Comparison of ENCODE assay signal across 8 cellular contexts in the genomic region with DNA sequence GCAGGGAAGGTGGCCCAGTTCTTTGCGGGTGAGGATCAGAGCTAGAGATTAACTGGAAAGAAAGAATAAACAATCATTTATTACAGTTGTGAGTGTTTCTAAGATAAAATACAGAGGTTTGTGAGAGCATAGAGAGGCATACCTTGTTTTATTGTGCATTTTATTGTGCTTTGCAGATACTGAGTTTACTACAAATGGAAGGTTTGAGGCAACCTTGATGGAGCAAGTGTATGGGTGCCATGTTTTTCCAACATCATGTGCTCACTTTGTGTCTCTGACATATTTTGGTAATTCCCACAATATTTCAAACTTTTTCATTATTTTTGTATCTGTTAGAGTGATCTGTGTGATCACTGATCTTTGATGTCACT. TPM values are rescaled to one million over a fixed set of nuclear protein-coding genes. Genes with fewer than 3 reads are reported as not detected.
DNase-seq lines count a peak whose midpoint lies in the region; ATAC-seq, FAIRE-seq and TF ChIP-seq lines count a peak whose summit lies in the region.

No MANE protein-coding gene starts in this region.

- H3K27me3 Mint-ChIP-seq in CD8-positive, alpha-beta T cell (ENCODE audit: low read depth), result no peaks in the 10 kb centered on the region

- POLR2A ChIA-PET in CD8-positive, alpha-beta T cell (lab: Charles Lee), result interaction anchor here (1.1 to 2.2 kb wide), 4 partner anchors 8 to 40 kb away, joined by 6 to 38 read pairs (median 8); partner anchors contain the start of genes PAIP1 and TMEM267

- no peak for TF ChIP-seq CTCF in CD8-positive, alpha-beta T cell (IDR thresholded peaks at IDR 0.05)
- TF ChIP-seq CTCF in NB4 (IDR thresholded peaks at IDR 0.05; ENCODE audit: low read depth, low read length), result no peak

- FAIRE-seq in frontal cortex (lab: Jason Lieb, UNC), result no peak

- H3K27ac Mint-ChIP-seq in CD8-positive, alpha-beta T cell, result peak overlapping the region; percentile 95

- H3K14ac ChIP-seq in neuronal stem cell (ENCODE audit: low read length), result no peak overlapping the region

- no peaks in the 10 kb centered on the region for H3K27me3 ChIP-seq in CD8-positive, alpha-beta T cell (ENCODE audit: insufficient read depth, low read length)
- H3K27me3 ChIP-seq in ectodermal cell (ENCODE audit: control insufficient read depth, insufficient read depth, low read length, poor library complexity, severe bottlenecking), result no peaks in the 10 kb centered on the region
- no peaks in the 10 kb centered on the region for H3K27me3 ChIP-seq in neuronal stem cell (ENCODE audit: control insufficient read depth in 3 of 3, insufficient read depth in 3 of 3, low read depth in 1 of 3, low read length in 3 of 3)

- no peak overlapping the region for H3K18ac ChIP-seq in neuronal stem cell (ENCODE audit: low read length)

- peaks cover 15% of the 10 kb centered on the region for H3K4me1 ChIP-seq in CD8-positive, alpha-beta T cell (ENCODE audit: insufficient read depth, low read length)
- H3K4me1 ChIP-seq in ectodermal cell (ENCODE audit: control insufficient read depth, insufficient read depth, low read length) (peaks cover 5% of the 10 kb centered on the region), neuronal stem cell (ENCODE audit: control insufficient read depth in 2 of 2, insufficient read depth in 1 of 2, low read depth in 1 of 2, low read length in 2 of 2) (no peaks in the 10 kb centered on the region)

- intact Hi-C loops in CD8-positive, alpha-beta T cell (cut with DNase I, micrococcal nuclease), result loop anchor here (1.0 to 10.0 kb wide), 8 partner anchors 31 to 1611 kb away; partner anchors contain the start of genes HMGCS1 (in 2 of the 2), NNT (in 1 of the 2), RIMOC1 (in 1 of the 2) and ZNF131 (in 1 of the 2)

- H3K9me3 Mint-ChIP-seq in CD8-positive, alpha-beta T cell, result no peaks in the 10 kb centered on the region

- H3K36me3 Mint-ChIP-seq in CD8-positive, alpha-beta T cell, result peaks cover 8% of the 10 kb centered on the region

- H3K36me3 ChIP-seq in CD8-positive, alpha-beta T cell (ENCODE audit: insufficient read depth, low read length), result no peaks in the 10 kb centered on the region
- H3K36me3 ChIP-seq in ectodermal cell (ENCODE audit: control insufficient read depth, insufficient read depth, low read length) (no peaks in the 10 kb centered on the region), neuronal stem cell (replicated peaks in 1 of 2; ENCODE audit: control insufficient read depth in 2 of 2, insufficient read depth in 2 of 2, low read length in 2 of 2) (peaks cover 0 to 6% of the 10 kb centered on the region in 2 donors)

- H2BK5ac ChIP-seq in neuronal stem cell (ENCODE audit: low read length), result no peak overlapping the region

- H3K9ac ChIP-seq in neuronal stem cell (ENCODE audit: low read depth, low read length, poor library complexity), result no peak overlapping the region

- H2BK120ac ChIP-seq in neuronal stem cell (ENCODE audit: low read depth, low read length), result no peak overlapping the region

- DNase-seq in CD8-positive, alpha-beta T cell, result no peak
- DNase-seq in NB4 (ENCODE audit: low read depth) (peak; percentile 17), neuronal stem cell (ENCODE audit: low spot score) (no peak), NCI-H2196 treated with DMSO at 0.1 percent for 48 hours (lab: John Stamatoyannopoulos, UW; ENCODE audit: unreplicated experiment) (no peak), frontal cortex (ENCODE audit: low spot score in 2 of 2) (no peak)

- H4K8ac ChIP-seq in neuronal stem cell (ENCODE audit: low read depth, low read length), result no peak overlapping the region

- TF ChIP-seq POLR2A in NB4 (IDR thresholded peaks at IDR 0.05; ENCODE audit: extremely low read depth, insufficient read length), result no peak

- H2AK5ac ChIP-seq in neuronal stem cell (ENCODE audit: low read depth, low read length), result no peak overlapping the region

- no peak overlapping the region for H3K4ac ChIP-seq in neuronal stem cell (ENCODE audit: low read length)

- no peak for ATAC-seq in CD8-positive, alpha-beta T cell
- ATAC-seq in HG03520 (IDR thresholded peaks at IDR 0.05; ENCODE audit: unreplicated experiment) (no peak), GM19351 (IDR thresholded peaks at IDR 0.05; ENCODE audit: unreplicated experiment) (no peak)

- CTCF ChIA-PET in CD8-positive, alpha-beta T cell (lab: Charles Lee), result no interaction called here

- no peak overlapping the region for H4K91ac ChIP-seq in neuronal stem cell (ENCODE audit: low read depth, low read length, poor library complexity)

- no peaks in the 10 kb centered on the region for H3K79me1 ChIP-seq in neuronal stem cell (ENCODE audit: low read depth, low read length)

- no peaks in the 10 kb centered on the region for H3K9me3 ChIP-seq in CD8-positive, alpha-beta T cell (ENCODE audit: low read length)
- H3K9me3 ChIP-seq in ectodermal cell (ENCODE audit: control insufficient read depth, low read length) (no peaks in the 10 kb centered on the region), neuronal stem cell (replicated peaks in 1 of 2; ENCODE audit: control insufficient read depth in 2 of 2, insufficient read depth in 1 of 2, low read depth in 1 of 2, low read length in 2 of 2) (peaks cover 3 to 5% of the 10 kb centered on the region in 2 donors)

- no peak overlapping the region for H3K23ac ChIP-seq in neuronal stem cell (ENCODE audit: low read depth, low read length, poor library complexity)

- peak overlapping the region; percentile 77 for H3K4me3 ChIP-seq in CD8-positive, alpha-beta T cell (ENCODE audit: low read depth, low read length)
- H3K4me3 ChIP-seq in NB4 (ENCODE audit: low read depth, low read length) (peak overlapping the region; percentile 90), ectodermal cell (ENCODE audit: insufficient read depth, low read depth, low read length) (peak overlapping the region; percentile 56), neuronal stem cell (ENCODE audit: low read length in 2 of 2) (peak overlapping the region in 1 of 2 donors; percentile 57)

- peak overlapping the region; percentile 40 for H3K4me2 ChIP-seq in neuronal stem cell (ENCODE audit: insufficient read depth, low read length, poor library complexity, severe bottlenecking)

- no peak overlapping the region for H2BK12ac ChIP-seq in neuronal stem cell (ENCODE audit: low read length)

- H3K4me1 Mint-ChIP-seq in CD8-positive, alpha-beta T cell (ENCODE audit: low read depth), result peaks cover 31% of the 10 kb centered on the region

- H3K4me3 Mint-ChIP-seq in CD8-positive, alpha-beta T cell, result peak overlapping the region; percentile 97

- peak overlapping the region; percentile 82 for H3K27ac ChIP-seq in CD8-positive, alpha-beta T cell (ENCODE audit: low read depth, low read length)
- H3K27ac ChIP-seq in ectodermal cell (ENCODE audit: insufficient read depth, low read depth, low read length, poor library complexity, severe bottlenecking) (peak overlapping the region; percentile 90), neuronal stem cell (replicated peaks; ENCODE audit: low read length) (no peak overlapping the region)

- H2BK15ac ChIP-seq in neuronal stem cell (ENCODE audit: low read length), result no peak overlapping the region

- 89 to 96% methylated on average over 1 of the region's 1 CpG for WGBS in ectodermal cell, 2 experiments
- no CpG with 5 or more reads among the region's 1 CpG for WGBS in neuronal stem cell (ENCODE audit: extremely low coverage in 2 of 2, insufficient read length in 2 of 2, insufficient replicate concordance in 1 of 2), 2 donors

- peak overlapping the region; percentile 82 for H2AFZ ChIP-seq in neuronal stem cell (ENCODE audit: low read length)

RNA-seq across cellular contexts. Expression of gene C5orf34, which starts 0.7 kb away (rescaled TPM):
- under 1 TPM; 0.61 to 0.95 TPM for total RNA-seq in CD8-positive, alpha-beta T cell
- 11.9 TPM for polyA plus RNA-seq in ectodermal cell (2013, experiment 1 of 4)
- 15.2 TPM for polyA plus RNA-seq in ectodermal cell (2013, experiment 2 of 4)
- 10.4 TPM for polyA plus RNA-seq in ectodermal cell (2013, experiment 3 of 4)
- 9.4 TPM for polyA plus RNA-seq in ectodermal cell (2013, experiment 4 of 4)
- 6.4 TPM for polyA plus RNA-seq in neuronal stem cell (2013, experiment 1 of 2)
- 6.1 TPM for polyA plus RNA-seq in neuronal stem cell (2013, experiment 2 of 2)
- total RNA-seq in frontal cortex, result 6.1 TPM

RNA-seq across cellular contexts. Expression of gene TMEM267, which starts 32.0 kb away (rescaled TPM):
- total RNA-seq in CD8-positive, alpha-beta T cell, result 1 to 10 TPM; 8.1 to 9.3 TPM
- 9.4 TPM for polyA plus RNA-seq in ectodermal cell (2013, experiment 1 of 4)
- polyA plus RNA-seq in ectodermal cell (2013, experiment 2 of 4), result 9.1 TPM
- 8.2 TPM for polyA plus RNA-seq in ectodermal cell (2013, experiment 3 of 4)
- 11.6 TPM for polyA plus RNA-seq in ectodermal cell (2013, experiment 4 of 4)
- polyA plus RNA-seq in neuronal stem cell (2013, experiment 1 of 2), result 7.0 TPM
- polyA plus RNA-seq in neuronal stem cell (2013, experiment 2 of 2), result 7.1 TPM
- 9.8 TPM for total RNA-seq in frontal cortex

RNA-seq across cellular contexts. Expression of gene PAIP1, which starts 41.2 kb away (rescaled TPM):
- 10 to 100 TPM; 40.3 to 45.7 TPM for total RNA-seq in CD8-positive, alpha-beta T cell
- polyA plus RNA-seq in ectodermal cell (2013, experiment 1 of 4), result 109 TPM
- polyA plus RNA-seq in ectodermal cell (2013, experiment 2 of 4), result 115 TPM
- polyA plus RNA-seq in ectodermal cell (2013, experiment 3 of 4), result 110 TPM
- polyA plus RNA-seq in ectodermal cell (2013, experiment 4 of 4), result 120 TPM
- polyA plus RNA-seq in neuronal stem cell (2013, experiment 1 of 2), result 120 TPM
- 120 TPM for polyA plus RNA-seq in neuronal stem cell (2013, experiment 2 of 2)
- total RNA-seq in frontal cortex, result 221 TPM
